ENCODE assay signal across 16 cellular contexts in the genomic region with DNA sequence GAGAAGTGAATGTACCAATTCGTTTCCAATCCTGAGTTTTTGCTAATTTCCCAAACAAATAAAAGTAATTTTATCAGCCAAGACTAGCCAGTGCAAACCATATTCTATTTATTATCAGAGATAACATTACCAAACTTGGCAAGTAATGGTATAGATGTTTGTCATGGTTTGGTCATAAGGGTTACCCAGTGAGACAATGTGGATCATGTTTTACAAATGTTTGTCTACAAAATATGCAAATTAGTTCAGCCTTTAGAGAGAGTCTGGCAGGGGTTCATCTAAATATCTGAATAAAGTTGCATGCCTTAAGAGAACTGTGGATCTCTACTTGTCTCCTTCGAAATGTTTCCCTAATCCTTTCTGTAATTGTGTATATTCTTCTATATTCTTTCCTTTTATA.
DNase-seq lines count a peak whose midpoint lies in the region; ATAC-seq and TF ChIP-seq lines count a peak whose summit lies in the region.
"Had no signal": no experiment of that assay in that cellular context is flagged by ENCODE, and none has a peak within 500 bp of the region (broad histone marks: within the 10 kb centered on the region; RNA-seq: fewer than 3 reads in every experiment).

No MANE protein-coding gene starts in this region.

- H3K27me3 Mint-ChIP-seq in endodermal cell (ENCODE audit: insufficient read depth) (no peaks in the 10 kb centered on the region), mesothelial cell of epicardium (ENCODE audit: low read depth) (no peaks in the 10 kb centered on the region)
- H3K27me3 Mint-ChIP-seq: CD4-positive, alpha-beta T cell had no signal

- 79% methylated on average over 2 of the region's 2 CpGs; no CpG with 5 or more reads in 1 of the 2 experiments for WGBS in endodermal cell (ENCODE audit: insufficient coverage in 1 of 2, insufficient read length in 1 of 2), 2 experiments

- no peak for TF ChIP-seq CTCF in cardiac muscle cell (IDR thresholded peaks at IDR 0.05; ENCODE audit: low read depth, low read length)
- no peak for TF ChIP-seq CTCF in astrocyte of the cerebellum (IDR thresholded peaks at IDR 0.05; ENCODE audit: low read depth, low read length, missing control alignments)
- TF ChIP-seq CTCF in endodermal cell (conservative IDR thresholded peaks at IDR 0.05): no peak
- TF ChIP-seq CTCF in mesothelial cell of epicardium (IDR thresholded peaks at IDR 0.05; ENCODE audit: unreplicated experiment): no peak

- H3K36me3 Mint-ChIP-seq in endodermal cell (ENCODE audit: low read depth) (no peaks in the 10 kb centered on the region), mesothelial cell of epicardium (no peaks in the 10 kb centered on the region)

- H3K9me3 Mint-ChIP-seq in endodermal cell: no peaks in the 10 kb centered on the region
- H3K9me3 Mint-ChIP-seq in mesothelial cell of epicardium: no peaks in the 10 kb centered on the region
- H3K9me3 Mint-ChIP-seq: CD4-positive, alpha-beta T cell had no signal

- no peaks in the 10 kb centered on the region for H3K36me3 ChIP-seq in cardiac muscle cell
- no peaks in the 10 kb centered on the region for H3K36me3 ChIP-seq in endodermal cell (ENCODE audit: control insufficient read depth, insufficient read depth, low read length)
- H3K36me3 ChIP-seq: HAP-1 had no signal

- H3K9ac ChIP-seq in endodermal cell (ENCODE audit: extremely low read depth, low read length, poor library complexity, severe bottlenecking): no peak overlapping the region
- H3K9ac ChIP-seq: GM23248 had no signal

- H3K4me3 ChIP-seq in cardiac muscle cell (no peak overlapping the region), astrocyte of the cerebellum (ENCODE audit: low read depth, low read length) (no peak overlapping the region), endodermal cell (ENCODE audit: low read length) (no peak overlapping the region)
- H3K4me3 ChIP-seq: A549, GM23248, HAP-1 had no signal

- in situ Hi-C loops in astrocyte of the cerebellum (cut with HindIII; ENCODE audit: low sequenced_read_pairs): no loop called here

- H3K27ac Mint-ChIP-seq in endodermal cell (no peak overlapping the region), mesothelial cell of epicardium (no peak overlapping the region)
- H3K27ac Mint-ChIP-seq: CD4-positive, alpha-beta T cell had no signal

- H3K27ac ChIP-seq in cardiac muscle cell (peak overlapping the region; percentile 80), endodermal cell (ENCODE audit: low read depth, low read length) (peak overlapping the region; percentile 82)
- H3K27ac ChIP-seq: 22Rv1, A549, C4-2B, GM23248 had no signal

- H3K27me3 ChIP-seq in cardiac muscle cell (no peaks in the 10 kb centered on the region), endodermal cell (ENCODE audit: control insufficient read depth, insufficient read depth, low read length, poor library complexity, severe bottlenecking) (no peaks in the 10 kb centered on the region)

- no peak overlapping the region for H3K4me3 Mint-ChIP-seq in endodermal cell
- H3K4me3 Mint-ChIP-seq in mesothelial cell of epicardium: no peak overlapping the region
- H3K4me3 Mint-ChIP-seq: CD4-positive, alpha-beta T cell had no signal

- H3K4me1 ChIP-seq in cardiac muscle cell (ENCODE audit: low read depth): peaks cover 17% of the 10 kb centered on the region
- no peaks in the 10 kb centered on the region for H3K4me1 ChIP-seq in endodermal cell (ENCODE audit: control insufficient read depth, insufficient read depth, low read length)
- H3K4me1 ChIP-seq: A549, Caco-2, HAP-1 had no signal

- H3K4me1 Mint-ChIP-seq in endodermal cell: no peaks in the 10 kb centered on the region
- H3K4me1 Mint-ChIP-seq in mesothelial cell of epicardium: no peaks in the 10 kb centered on the region

- ATAC-seq in Right ventricle myocardium superior (ENCODE audit: poor library complexity): no peak
- ATAC-seq: A549 had no signal

- DNase-seq in cardiac muscle cell (ENCODE audit: low read depth in 1 of 2, low spot score in 1 of 2): no peak
- DNase-seq in Right ventricle myocardium superior: no peak
- peak; percentile 34 for DNase-seq in astrocyte of the cerebellum (ENCODE audit: low read depth)
- no peak for DNase-seq in endodermal cell
- no peak for DNase-seq in NCI-H1092 (lab: John Stamatoyannopoulos, UW)
- no peak for DNase-seq in RPMI8226
- DNase-seq in globus pallidus (ENCODE audit: low spot score): no peak
- no peak for DNase-seq in mesothelial cell of epicardium (ENCODE audit: low spot score in 2 of 2, unreplicated experiment in 2 of 2)
- DNase-seq: AML-193; Caco-2; CD4-positive, alpha-beta T cell; GM23248 had no signal

- intact Hi-C loops in Right ventricle myocardium superior (cut with DNase I): no loop called here

- H3K9me3 ChIP-seq in cardiac muscle cell (ENCODE audit: low read depth) (no peaks in the 10 kb centered on the region), endodermal cell (ENCODE audit: control insufficient read depth, low read length) (no peaks in the 10 kb centered on the region)
- H3K9me3 ChIP-seq: A549, Caco-2, HAP-1 had no signal
